In genomic region chr11:58564226-58564625, GRCh38 we compare ENCODE assay signal across 1 cellular context.
TF ChIP-seq lines count a peak whose summit lies in the region.

No MANE protein-coding gene starts in this region.

TF ChIP-seq in SK-N-SH, 30 proteins besides CTCF, POLR2A, EP300 and RAD21:
- no peak for TF ChIP-seq MEF2A (IDR thresholded peaks at IDR 0.05; ENCODE audit: borderline replicate concordance, low read depth)
